ENCODE assay signal across 26 cellular contexts in genomic region chr15:46170326-46170725, GRCh38.
"Had no signal": no experiment of that assay in that cellular context is flagged by ENCODE, and none has a peak within 500 bp of the region (broad histone marks: within the 10 kb centered on the region; RNA-seq: fewer than 3 reads in every experiment).

No MANE protein-coding gene starts in this region.

- H3K4me1 Mint-ChIP-seq: naive thymus-derived CD4-positive, alpha-beta T cell; nephron; neural progenitor cell had no signal

- H3K4me1 ChIP-seq: gastroesophageal sphincter, heart left ventricle, left lung, neural progenitor cell, prostate gland, right atrium auricular region, testis, tibial artery had no signal

- H3K9me3 Mint-ChIP-seq: type B pancreatic cell had no signal

- H3K4me2 ChIP-seq: hepatocyte, neural progenitor cell, smooth muscle cell had no signal

- DNase-seq: cortex of kidney; effector memory CD8-positive, alpha-beta T cell; heart left ventricle; kidney; left cardiac atrium; left lung; mesendoderm; midbrain; naive thymus-derived CD4-positive, alpha-beta T cell; stimulated activated CD4-positive, alpha-beta T cell treated with anti-CD3 and anti-CD28 coated beads, Interleukin-12 subunit alpha, Interleukin-12 subunit beta, amount 100 ng/mL, for 4 hours; stimulated activated CD4-positive, alpha-beta T cell treated with anti-CD3 and anti-CD28 coated beads, Interleukin-1b, Interleukin-23, amount 100 ng/mL, for 48 hours; stimulated activated CD4-positive, alpha-beta T cell treated with anti-CD3 and anti-CD28 coated beads, Interleukin-4, amount 100 ng/mL, for 1 hour; stimulated activated CD8-positive, alpha-beta memory T cell treated with anti-CD3 and anti-CD28 coated beads, Interleukin-4, amount 100 ng/mL, for 48 hours; stimulated activated naive CD4-positive, alpha-beta T cell treated with Interleukin-2 at 50 U/mL for 16 hours; substantia nigra; testis; tibial artery had no signal

- H3K27ac ChIP-seq: gastroesophageal sphincter, heart left ventricle, hepatocyte, left lung, neural progenitor cell, prostate gland, right atrium auricular region, testis, tibial artery had no signal

- H3K79me2 ChIP-seq: hepatocyte had no signal

- H3K36me3 ChIP-seq: gastroesophageal sphincter, heart left ventricle, left lung, neural progenitor cell, prostate gland, right atrium auricular region, tibial artery had no signal

- H3K9ac ChIP-seq: neural progenitor cell had no signal

- H3K9me3 ChIP-seq: prostate gland, testis had no signal

- H2AFZ ChIP-seq: hepatocyte, neural progenitor cell had no signal

- H3K27ac Mint-ChIP-seq: effector memory CD8-positive, alpha-beta T cell; naive thymus-derived CD4-positive, alpha-beta T cell; nephron; neural progenitor cell; type B pancreatic cell had no signal

- H3K27me3 ChIP-seq: gastroesophageal sphincter, heart left ventricle, hepatocyte, left lung, neural progenitor cell, right atrium auricular region, testis, tibial artery had no signal

- ATAC-seq: effector memory CD8-positive, alpha-beta T cell; gastroesophageal sphincter; heart left ventricle; left cardiac atrium; left lung; naive thymus-derived CD4-positive, alpha-beta T cell; sciatic nerve had no signal

- H3K4me3 ChIP-seq: gastroesophageal sphincter, heart left ventricle, hepatocyte, left lung, neural progenitor cell, prostate gland, right atrium auricular region, smooth muscle cell, testis, tibial artery had no signal

- H3K36me3 Mint-ChIP-seq: naive thymus-derived CD4-positive, alpha-beta T cell; neural progenitor cell; type B pancreatic cell had no signal

- H3K27me3 Mint-ChIP-seq: effector memory CD8-positive, alpha-beta T cell; naive thymus-derived CD4-positive, alpha-beta T cell; type B pancreatic cell had no signal

- H3K4me3 Mint-ChIP-seq: effector memory CD8-positive, alpha-beta T cell; naive thymus-derived CD4-positive, alpha-beta T cell; nephron; neural progenitor cell; type B pancreatic cell had no signal
